In genomic region chr12:94673951-94674570, GRCh38 we compare ENCODE assay signal across 15 cellular contexts.
"Had no signal": no experiment of that assay in that cellular context is flagged by ENCODE, and none has a peak within 500 bp of the region (broad histone marks: within the 10 kb centered on the region; RNA-seq: fewer than 3 reads in every experiment).

No MANE protein-coding gene starts in this region.

- H3K36me3 ChIP-seq: gastrocnemius medialis, heart left ventricle, neural progenitor cell, pancreas had no signal

- FAIRE-seq: astrocyte, bronchial epithelial cell, pancreas had no signal

- H3K9me3 Mint-ChIP-seq: activated CD4-positive, alpha-beta memory T cell treated with anti-CD3 and anti-CD28 coated beads for 36 hours; activated naive CD4-positive, alpha-beta T cell treated with anti-CD3 and anti-CD28 coated beads, Interleukin-2, amount 10 ng/mL, durations not matched to agents 7 days and 5 days; activated T-helper 2 cell treated with anti-CD3 and anti-CD28 coated beads, Interferon-gamma antibody, Interleukin-2, Interleukin-4, amounts not matched to agents 10 μg/mL and 5 μg/mL and 100 μg/mL, durations not matched to agents 14 hours and 24 hours and 36 hours; neural progenitor cell; stimulated activated memory B cell treated with anti-CD40 and anti-IgM and Interleukin-4, amounts not matched to agents 10 μg/mL and 1 μg/mL and 100 μg/mL, for 72 hours had no signal

- H3K9me3 ChIP-seq: gastrocnemius medialis, heart left ventricle, pancreas had no signal

- H3K9ac ChIP-seq: neural progenitor cell had no signal

- H3K4me3 Mint-ChIP-seq: activated CD4-positive, alpha-beta memory T cell treated with anti-CD3 and anti-CD28 coated beads for 36 hours; activated CD4-positive, alpha-beta T cell treated with anti-CD3 and anti-CD28 coated beads for 36 hours; activated CD8-positive, alpha-beta memory T cell treated with anti-CD3 and anti-CD28 coated beads, Interleukin-2, amount 10 ng/mL, durations not matched to agents 7 days and 5 days; activated naive CD4-positive, alpha-beta T cell treated with anti-CD3 and anti-CD28 coated beads, Interleukin-2, amount 10 ng/mL, durations not matched to agents 7 days and 5 days; neural progenitor cell; stimulated activated memory B cell treated with anti-CD40 and anti-IgM and Interleukin-4, amounts not matched to agents 10 μg/mL and 1 μg/mL and 100 μg/mL, for 72 hours had no signal

- H3K27me3 Mint-ChIP-seq: stimulated activated memory B cell treated with anti-CD40 and anti-IgM and Interleukin-4, amounts not matched to agents 10 μg/mL and 1 μg/mL and 100 μg/mL, for 72 hours had no signal

- ATAC-seq: activated CD4-positive, alpha-beta T cell treated with anti-CD3 and anti-CD28 coated beads for 36 hours; activated CD8-positive, alpha-beta memory T cell treated with anti-CD3 and anti-CD28 coated beads, Interleukin-2, amount 10 ng/mL, durations not matched to agents 7 days and 5 days; SK-N-SH treated with all-trans-retinoic acid at 6 μM for 48 hours; stimulated activated memory B cell treated with anti-CD40 and anti-IgM and Interleukin-4, amounts not matched to agents 10 μg/mL and 1 μg/mL and 100 μg/mL, for 72 hours had no signal

- DNase-seq: activated CD4-positive, alpha-beta memory T cell treated with anti-CD3 and anti-CD28 coated beads for 36 hours; activated CD4-positive, alpha-beta T cell treated with anti-CD3 and anti-CD28 coated beads for 36 hours; activated CD8-positive, alpha-beta memory T cell treated with anti-CD3 and anti-CD28 coated beads, Interleukin-2, amount 10 ng/mL, durations not matched to agents 7 days and 5 days; activated naive CD4-positive, alpha-beta T cell treated with anti-CD3 and anti-CD28 coated beads, Interleukin-2, amount 10 ng/mL, durations not matched to agents 7 days and 5 days; activated T-cell treated with anti-CD3 and anti-CD28 coated beads, Interleukin-2, amount 50 U/mL, for 1 hour; T-helper 1 cell had no signal

- H3K27me3 ChIP-seq: gastrocnemius medialis, heart left ventricle, neural progenitor cell, pancreas had no signal

- H3K4me3 ChIP-seq: gastrocnemius medialis, heart left ventricle, neural progenitor cell, pancreas had no signal

- H3K36me3 Mint-ChIP-seq: activated CD4-positive, alpha-beta memory T cell treated with anti-CD3 and anti-CD28 coated beads for 36 hours; activated CD8-positive, alpha-beta memory T cell treated with anti-CD3 and anti-CD28 coated beads, Interleukin-2, amount 10 ng/mL, durations not matched to agents 7 days and 5 days; neural progenitor cell had no signal

- H3K27ac Mint-ChIP-seq: activated CD4-positive, alpha-beta memory T cell treated with anti-CD3 and anti-CD28 coated beads for 36 hours; activated CD4-positive, alpha-beta T cell treated with anti-CD3 and anti-CD28 coated beads for 36 hours; activated CD8-positive, alpha-beta memory T cell treated with anti-CD3 and anti-CD28 coated beads, Interleukin-2, amount 10 ng/mL, durations not matched to agents 7 days and 5 days; activated naive CD4-positive, alpha-beta T cell treated with anti-CD3 and anti-CD28 coated beads, Interleukin-2, amount 10 ng/mL, durations not matched to agents 7 days and 5 days; activated T-helper 2 cell treated with anti-CD3 and anti-CD28 coated beads, Interferon-gamma antibody, Interleukin-2, Interleukin-4, amounts not matched to agents 10 μg/mL and 5 μg/mL and 100 μg/mL, durations not matched to agents 14 hours and 24 hours and 36 hours; stimulated activated memory B cell treated with anti-CD40 and anti-IgM and Interleukin-4, amounts not matched to agents 10 μg/mL and 1 μg/mL and 100 μg/mL, for 72 hours had no signal

- H3K27ac ChIP-seq: neural progenitor cell, pancreas had no signal
